In the genomic region with DNA sequence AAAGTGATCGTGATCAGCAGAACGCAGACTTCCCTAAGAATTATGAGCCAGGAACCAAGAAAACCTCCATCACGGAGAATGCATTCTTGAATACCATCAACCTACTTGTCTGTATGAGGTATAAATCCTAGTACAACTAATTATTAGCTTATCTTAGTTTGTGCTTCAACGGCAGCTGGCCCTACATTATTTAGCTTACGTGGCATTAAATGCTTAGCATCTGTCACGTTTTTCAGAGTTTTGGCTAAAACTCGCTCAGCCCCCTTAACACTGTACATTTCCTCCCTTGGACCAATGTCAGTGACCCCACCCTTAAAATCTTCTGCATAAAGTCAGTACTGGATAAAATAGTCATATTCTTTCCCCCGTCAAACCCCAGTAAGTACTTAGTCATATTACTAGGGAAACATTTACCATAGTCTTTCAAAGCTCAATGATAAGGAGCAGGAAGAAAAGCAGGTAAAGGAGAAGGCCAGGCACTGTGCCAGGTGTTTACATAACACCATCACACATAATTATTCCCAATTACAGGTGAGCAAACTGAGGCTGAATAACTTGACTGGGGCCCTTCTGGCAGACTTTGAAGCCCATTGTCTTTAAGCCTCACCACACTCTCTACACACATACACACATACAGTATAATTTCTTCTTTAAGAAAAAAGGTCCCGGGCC, we compare ENCODE assay signal across 17 cellular contexts. TPM values are rescaled to one million over a fixed set of nuclear protein-coding genes. Genes with fewer than 3 reads are reported as not detected.
DNase-seq lines count a peak whose midpoint lies in the region; ATAC-seq, FAIRE-seq and TF ChIP-seq lines count a peak whose summit lies in the region.
"Had no signal": no experiment of that assay in that cellular context is flagged by ENCODE, and none has a peak within 500 bp of the region (broad histone marks: within the 10 kb centered on the region; RNA-seq: fewer than 3 reads in every experiment).

No MANE protein-coding gene starts in this region.

- TSS peak; percentile 23 for BruUV-seq in GM12878 (replicated peaks; lab: Mats Ljungman, UMichigan)

- no peak overlapping the region for H3K27ac ChIP-seq in GM12878 (ENCODE audit: control insufficient read depth, insufficient read depth)
- H3K27ac ChIP-seq: BLaER1 had no signal

- peak overlapping the region; percentile 80 for H3K27ac Mint-ChIP-seq in progenitor cell of endocrine pancreas

- H3K4me1 Mint-ChIP-seq in progenitor cell of endocrine pancreas (ENCODE audit: low read depth) = no peaks in the 10 kb centered on the region

- SMC1A ChIA-PET in GM12878 (lab: Charles Lee; ENCODE audit: uncharacterized antibody, unreplicated experiment) = interaction anchor here (0.6 to 2.1 kb wide), 7 partner anchors 10 to 204 kb away, joined by 3 to 11 read pairs (median 4); no protein-coding TSS in a partner anchor

- H2AFZ ChIP-seq in GM12878 (ENCODE audit: control insufficient read depth, low read depth, low read length) = no peak overlapping the region

- intact Hi-C loops in GM12878 (cut with micrococcal nuclease; ENCODE audit: unreplicated experiment) = no loop called here

- FAIRE-seq in GM12878 (lab: Jason Lieb, UNC) = no peak
- FAIRE-seq: GM19239, TTC549 had no signal

- no peak for TF ChIP-seq CTCF in GM12878 (IDR thresholded peaks at IDR 0.05 in 2 of 3, conservative IDR thresholded peaks at IDR 0.05 in 1 of 3; ENCODE audit: control insufficient read depth in 2 of 3, extremely low read depth in 1 of 3, insufficient read depth in 1 of 3, low read depth in 3 of 3, low read length in 3 of 3)
- no peak for TF ChIP-seq CTCF in progenitor cell of endocrine pancreas (IDR thresholded peaks at IDR 0.05; ENCODE audit: unreplicated experiment)

- no peak for TF ChIP-seq POLR2A in GM12878 (IDR thresholded peaks at IDR 0.05; ENCODE audit: low read depth, low read length)

- H3K36me3 Mint-ChIP-seq in progenitor cell of endocrine pancreas (ENCODE audit: insufficient read depth) = peaks cover 48% of the 10 kb centered on the region

- ATAC-seq in GM12878 = no peak
- ATAC-seq: left lobe of liver had no signal

- in situ Hi-C loops in GM12878 (cut with MboI) = no loop called here

- H3K9me3 ChIP-seq in GM12878 (replicated peaks; ENCODE audit: control insufficient read depth, insufficient read depth, low read length) = no peaks in the 10 kb centered on the region
- H3K9me3 ChIP-seq: BLaER1, Peyer's patch, thoracic aorta had no signal

- CTCF ChIA-PET in GM12878 (lab: Yijun Ruan, JAX) = interaction anchor here (0.8 to 1.2 kb wide), 2 partner anchors 44 to 353 kb away, joined by 3 to 4 read pairs; no protein-coding TSS in a partner anchor

- TF ChIP-seq RAD21 in GM12878 (IDR thresholded peaks at IDR 0.05; ENCODE audit: insufficient read depth, low read depth, low read length) = no peak

- RAD21 ChIA-PET in GM12878 (lab: Charles Lee; ENCODE audit: unreplicated experiment) = interaction anchor here (1.0 kb wide), 1 partner anchor 38 kb away, joined by 4 read pairs; a partner anchor contains a TSS

- TF ChIP-seq EP300 in GM12878 (IDR thresholded peaks at IDR 0.05; ENCODE audit: borderline replicate concordance in 1 of 2, control insufficient read depth in 1 of 2, low read depth in 2 of 2, low read length in 2 of 2) = no peak

- no peaks in the 10 kb centered on the region for H3K27me3 Mint-ChIP-seq in progenitor cell of endocrine pancreas

- no peak overlapping the region for H3K4me2 ChIP-seq in GM12878 (ENCODE audit: control insufficient read depth, insufficient read depth)

- no peaks in the 10 kb centered on the region for H3K9me3 Mint-ChIP-seq in progenitor cell of endocrine pancreas (ENCODE audit: low read depth)

- no peak overlapping the region for H3K4me3 Mint-ChIP-seq in progenitor cell of endocrine pancreas (ENCODE audit: low read depth)

- WGBS in GM12878 (ENCODE audit: insufficient coverage, insufficient replicate concordance, low lambda C conversion rate, missing lambda C conversion rate) = 98% methylated on average over 9 of the region's 9 CpGs

- POLR2A ChIA-PET in GM12878 (lab: Charles Lee) = interaction anchor here (0.5 to 1.7 kb wide), 3 partner anchors 13 to 95 kb away, joined by 3 to 7 read pairs (median 6); a partner anchor contains a TSS

- H3K4me3 ChIP-seq in GM12878 = no peak overlapping the region
- H3K4me3 ChIP-seq: BLaER1, Peyer's patch, thoracic aorta had no signal

- no peaks in the 10 kb centered on the region for H3K27me3 ChIP-seq in GM12878 (replicated peaks in 1 of 2; ENCODE audit: control insufficient read depth in 2 of 2, insufficient read depth in 2 of 2, low read length in 1 of 2)
- H3K27me3 ChIP-seq: BLaER1, Peyer's patch had no signal

- peaks cover 12 to 52% of the 10 kb centered on the region in 2 experiments for H3K36me3 ChIP-seq in GM12878 (ENCODE audit: control insufficient read depth in 2 of 2, insufficient read depth in 2 of 2, low read length in 1 of 2)

- H3K4me1 ChIP-seq in GM12878 (ENCODE audit: control insufficient read depth, insufficient read depth, low read length) = no peaks in the 10 kb centered on the region

- peak; percentile 72 for DNase-seq in DMS53 (lab: John Stamatoyannopoulos, UW)
- DNase-seq in NCI-H146 (lab: John Stamatoyannopoulos, UW) = peak; percentile 41
- DNase-seq in GM12878 (ENCODE audit: low read depth, low spot score) = no peak
- no peak for DNase-seq in progenitor cell of endocrine pancreas (ENCODE audit: low spot score, unreplicated experiment)
- DNase-seq in hippocampal formation (lab: John Stamatoyannopoulos, UW) = no peak
- no peak for DNase-seq in H4 (ENCODE audit: low spot score)
- DNase-seq in Ammon's horn (ENCODE audit: low spot score) = no peak
- DNase-seq: activated CD4-positive, alpha-beta T cell treated with anti-CD3 and anti-CD28 coated beads, Interleukin-2, amount 50 U/mL, for 4 hours; caudate nucleus; DMS79 treated with DMSO at 0.1 percent for 48 hours; NCI-H510A had no signal

- no peaks in the 10 kb centered on the region for H4K20me1 ChIP-seq in GM12878 (ENCODE audit: control insufficient read depth, insufficient read depth)
- H4K20me1 ChIP-seq: BLaER1 had no signal

- H3K9ac ChIP-seq in GM12878 (ENCODE audit: control insufficient read depth, insufficient read depth, low read length) = no peak overlapping the region
- H3K9ac ChIP-seq: BLaER1 had no signal

- no peaks in the 10 kb centered on the region for H3K79me2 ChIP-seq in GM12878 (ENCODE audit: control insufficient read depth, insufficient read depth, low read length)

TF ChIP-seq in GM12878, 131 proteins besides CTCF, POLR2A, EP300 and RAD21 (continues in another document):
- TF ChIP-seq KDM1A (IDR thresholded peaks at IDR 0.05; ENCODE audit: borderline replicate concordance) = no peak
- no peak for TF ChIP-seq MEF2A (IDR thresholded peaks at IDR 0.05; ENCODE audit: insufficient read depth, low read depth, low read length)
- TF ChIP-seq RAD51 (IDR thresholded peaks at IDR 0.05) = no peak
- TF ChIP-seq ZNF217 (IDR thresholded peaks at IDR 0.05) = no peak
- no peak for TF ChIP-seq POU2F2 (IDR thresholded peaks at IDR 0.05; ENCODE audit: borderline replicate concordance, low read depth, low read length)
- no peak for TF ChIP-seq MXI1 (IDR thresholded peaks at IDR 0.05; ENCODE audit: low read depth, low read length)
- no peak for TF ChIP-seq CREB1 (IDR thresholded peaks at IDR 0.05; ENCODE audit: low read depth)
- no peak for TF ChIP-seq PAX5 (IDR thresholded peaks at IDR 0.05; ENCODE audit: borderline replicate concordance, low read depth, low read length)
- no peak for TF ChIP-seq FOS (IDR thresholded peaks at IDR 0.05; ENCODE audit: borderline replicate concordance, extremely low read depth, insufficient read length)

RNA-seq across cellular contexts. Expression of a gene that starts 16.6 kb away (rescaled TPM):
- total RNA-seq in GM12878 (2013; cell fraction: nucleolus; rRNA removed) = 97.8 and 99.6 TPM in 2 replicates
- 54.4 and 59.1 TPM in 2 replicates for total RNA-seq in GM12878 (2014; rRNA removed)
- 33.3 and 43.1 TPM in 2 replicates for total RNA-seq in GM12878 (2014; rRNA removed; fragmentation: Illumina TruSeq; extraction: Trizol)
- 45.8 and 51.8 TPM in 2 replicates for total RNA-seq in GM12878 (2021)
- 38.0 TPM for polyA plus RNA-seq in GM12878 (2011; ENCODE audit: low read depth)
- 71.0 and 86.7 TPM in 2 replicates for polyA plus RNA-seq in GM12878 (2011; rRNA removed)
- 96.3 and 103 TPM in 2 replicates for polyA plus RNA-seq in GM12878 (2011; cell fraction: cytosol; rRNA removed)
- polyA plus RNA-seq in GM12878 (2011; cell fraction: nucleus; rRNA removed) = 86.4 and 91.4 TPM in 2 replicates
- 48.2 and 55.5 TPM in 2 replicates for polyA plus RNA-seq in GM12878 (2012)
- 40.7 and 49.9 TPM in 2 replicates for polyA plus RNA-seq in GM12878 (2014; fragmentation: Illumina TruSeq; extraction: Trizol)
- polyA plus RNA-seq in GM12878 (2014; fragmentation: Nextera tagmentation; extraction: Ambion mirVana) = 1 to 10 TPM; 1.7 to 7.3 TPM
- 57.0 and 59.9 TPM in 2 replicates for polyA plus RNA-seq in GM12878 (2014; rRNA removed)
- polyA plus RNA-seq in GM12878 (2016; fragmentation: Nextera tagmentation; extraction: Ambion mirVana) = 10 to 100 TPM; 69.8 to 70.7 TPM
- 79.2 and 95.3 TPM in 2 replicates for polyA minus RNA-seq in GM12878 (2011; rRNA and poly(A)+ RNA removed)
- polyA minus RNA-seq in GM12878 (2011; cell fraction: cytosol; rRNA and poly(A)+ RNA removed) = 28.7 and 34.5 TPM in 2 replicates
- 27.4 and 50.4 TPM in 2 replicates for polyA minus RNA-seq in GM12878 (2011; cell fraction: nucleus; rRNA and poly(A)+ RNA removed)
- total RNA-seq in progenitor cell of endocrine pancreas = 24.9 and 30.8 TPM in 2 replicates
- total RNA-seq in H4 (2014; rRNA removed; shearing (Covaris generic)) = 23.7 and 24.4 TPM in 2 replicates

RNA-seq across cellular contexts. Expression of a gene that starts 37.8 kb away (rescaled TPM):
- 438 and 443 TPM in 2 replicates for total RNA-seq in GM12878 (2013; cell fraction: nucleolus; rRNA removed)
- total RNA-seq in GM12878 (2014; rRNA removed) (53.8 and 61.9 TPM in 2 replicates), GM12878 (2014; rRNA removed; fragmentation: Illumina TruSeq; extraction: Trizol) (63.2 and 68.6 TPM in 2 replicates), GM12878 (2021) (67.0 and 67.9 TPM in 2 replicates), progenitor cell of endocrine pancreas (63.9 and 68.7 TPM in 2 replicates)
- polyA plus RNA-seq in GM12878 (2011; ENCODE audit: low read depth) = 58.3 TPM
- polyA plus RNA-seq in GM12878 (2011; rRNA removed) (188 and 243 TPM in 2 replicates), GM12878 (2014; fragmentation: Illumina TruSeq; extraction: Trizol) (94.8 and 123 TPM in 2 replicates), GM12878 (2014; fragmentation: Nextera tagmentation; extraction: Ambion mirVana) (10 to 100 TPM; 46.3 to 77.8 TPM), GM12878 (2014; rRNA removed) (54.6 and 56.6 TPM in 2 replicates), GM12878 (2016; fragmentation: Nextera tagmentation; extraction: Ambion mirVana) (10 to 100 TPM; 69.4 to 70.0 TPM)
- 117 and 155 TPM in 2 replicates for polyA plus RNA-seq in GM12878 (2011; cell fraction: cytosol; rRNA removed)
- 352 and 369 TPM in 2 replicates for polyA plus RNA-seq in GM12878 (2011; cell fraction: nucleus; rRNA removed)
- 57.6 and 76.8 TPM in 2 replicates for polyA plus RNA-seq in GM12878 (2012)
- 106 and 129 TPM in 2 replicates for polyA minus RNA-seq in GM12878 (2011; rRNA and poly(A)+ RNA removed)
- 34.3 and 36.0 TPM in 2 replicates for polyA minus RNA-seq in GM12878 (2011; cell fraction: cytosol; rRNA and poly(A)+ RNA removed)
- 89.0 and 106 TPM in 2 replicates for polyA minus RNA-seq in GM12878 (2011; cell fraction: nucleus; rRNA and poly(A)+ RNA removed)
- total RNA-seq in H4 (2014; rRNA removed; shearing (Covaris generic)) = 16.7 and 19.4 TPM in 2 replicates

Comparison
In these comparisons a context has a peak if more than half of its experiments do, and no peak if none do; other contexts are left out.
1. DNase-seq: peak in DMS53 (single experiment) and NCI-H146 (single experiment); none in GM12878 (single experiment), progenitor cell of endocrine pancreas (single experiment), hippocampal formation (0 of 2), H4 (single experiment) and Ammon's horn (single experiment).